Comparison of ENCODE assay signal across 1 cellular context in genomic region chr4:17336069-17336468, GRCh38.
TF ChIP-seq lines count a peak whose summit lies in the region.

No MANE protein-coding gene starts in this region.

TF ChIP-seq in HCT116, 20 proteins besides CTCF, POLR2A, EP300 and RAD21:
- TF ChIP-seq, protein P1, sequence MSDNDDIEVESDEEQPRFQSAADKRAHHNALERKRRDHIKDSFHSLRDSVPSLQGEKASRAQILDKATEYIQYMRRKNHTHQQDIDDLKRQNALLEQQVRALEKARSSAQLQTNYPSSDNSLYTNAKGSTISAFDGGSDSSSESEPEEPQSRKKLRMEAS (IDR thresholded peaks at IDR 0.05) = no peak
- TF ChIP-seq JUND (IDR thresholded peaks at IDR 0.05) = no peak
- TF ChIP-seq SRF (IDR thresholded peaks at IDR 0.05; ENCODE audit: low read depth) = no peak; the same call in 1 of the 2 replicates
- no peak for TF ChIP-seq SP1 (IDR thresholded peaks at IDR 0.05; ENCODE audit: low read depth)
- TF ChIP-seq EZH2 (IDR thresholded peaks at IDR 0.05) = no peak
- no peak for TF ChIP-seq ELF1 (IDR thresholded peaks at IDR 0.05; ENCODE audit: borderline replicate concordance, low read depth)
- no peak for TF ChIP-seq TCF7L2 (IDR thresholded peaks at IDR 0.05; ENCODE audit: borderline replicate concordance, extremely low read depth, insufficient read depth, insufficient read length)
- TF ChIP-seq, protein P2, sequence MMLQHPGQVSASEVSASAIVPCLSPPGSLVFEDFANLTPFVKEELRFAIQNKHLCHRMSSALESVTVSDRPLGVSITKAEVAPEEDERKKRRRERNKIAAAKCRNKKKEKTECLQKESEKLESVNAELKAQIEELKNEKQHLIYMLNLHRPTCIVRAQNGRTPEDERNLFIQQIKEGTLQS (IDR thresholded peaks at IDR 0.05) = no peak
- TF ChIP-seq ZNF274 (IDR thresholded peaks at IDR 0.05; ENCODE audit: low read depth, low read length) = no peak
- TF ChIP-seq EZH2phosphoT487 (IDR thresholded peaks at IDR 0.05; ENCODE audit: borderline replicate concordance) = no peak
- TF ChIP-seq POLR2AphosphoS5 (IDR thresholded peaks at IDR 0.05; ENCODE audit: low read depth, low read length) = no peak
- no peak for TF ChIP-seq CBX3 (IDR thresholded peaks at IDR 0.05; ENCODE audit: low read depth)
- TF ChIP-seq, protein P3, sequence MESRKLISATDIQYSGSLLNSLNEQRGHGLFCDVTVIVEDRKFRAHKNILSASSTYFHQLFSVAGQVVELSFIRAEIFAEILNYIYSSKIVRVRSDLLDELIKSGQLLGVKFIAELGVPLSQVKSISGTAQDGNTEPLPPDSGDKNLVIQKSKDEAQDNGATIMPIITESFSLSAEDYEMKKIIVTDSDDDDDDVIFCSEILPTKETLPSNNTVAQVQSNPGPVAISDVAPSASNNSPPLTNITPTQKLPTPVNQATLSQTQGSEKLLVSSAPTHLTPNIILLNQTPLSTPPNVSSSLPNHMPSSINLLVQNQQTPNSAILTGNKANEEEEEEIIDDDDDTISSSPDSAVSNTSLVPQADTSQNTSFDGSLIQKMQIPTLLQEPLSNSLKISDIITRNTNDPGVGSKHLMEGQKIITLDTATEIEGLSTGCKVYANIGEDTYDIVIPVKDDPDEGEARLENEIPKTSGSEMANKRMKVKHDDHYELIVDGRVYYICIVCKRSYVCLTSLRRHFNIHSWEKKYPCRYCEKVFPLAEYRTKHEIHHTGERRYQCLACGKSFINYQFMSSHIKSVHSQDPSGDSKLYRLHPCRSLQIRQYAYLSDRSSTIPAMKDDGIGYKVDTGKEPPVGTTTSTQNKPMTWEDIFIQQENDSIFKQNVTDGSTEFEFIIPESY (IDR thresholded peaks at IDR 0.05; ENCODE audit: extremely low read depth, insufficient replicate concordance, low read length) = no peak
- TF ChIP-seq ZFX (IDR thresholded peaks at IDR 0.05) = no peak
- TF ChIP-seq FOSL1 (IDR thresholded peaks at IDR 0.05; ENCODE audit: low read depth) = no peak
- no peak for TF ChIP-seq YY1 (IDR thresholded peaks at IDR 0.05; ENCODE audit: extremely low read depth, insufficient replicate concordance, low read depth, low read length)
TF ChIP-seq in HCT116: peak in this region for 0.
